In genomic region chr11:69935941-69936505, GRCh38 we compare ENCODE assay signal across 18 cellular contexts.
DNase-seq lines count a peak whose midpoint lies in the region; ATAC-seq and TF ChIP-seq lines count a peak whose summit lies in the region.
"Had no signal": no experiment of that assay in that cellular context is flagged by ENCODE, and none has a peak within 500 bp of the region (broad histone marks: within the 10 kb centered on the region; RNA-seq: fewer than 3 reads in every experiment).

No MANE protein-coding gene starts in this region.

- peaks cover 14% of the 10 kb centered on the region; the same call in 1 of the 2 replicates for H3F3A ChIP-seq in PC-9 (ENCODE audit: insufficient read depth, low read depth)

- ATAC-seq in activated naive CD8-positive, alpha-beta T cell treated with anti-CD3 and anti-CD28 coated beads, Interleukin-2, amount 50 U/mL, for 24 hours = no peak
- no peak for ATAC-seq in WTC11
- ATAC-seq: CD8-positive, alpha-beta T cell had no signal

- TF ChIP-seq CTCF in PC-9 (conservative IDR thresholded peaks at IDR 0.05) = no peak
- no peak for TF ChIP-seq CTCF in WTC11 (IDR thresholded peaks at IDR 0.05)

- peak overlapping the region; percentile 39 for H3K27ac Mint-ChIP-seq in activated naive CD8-positive, alpha-beta T cell treated with anti-CD3 and anti-CD28 coated beads for 36 hours
- H3K27ac Mint-ChIP-seq in activated naive CD8-positive, alpha-beta T cell treated with anti-CD3 and anti-CD28 coated beads, Interleukin-2, amount 50 U/mL, for 24 hours = no peak overlapping the region
- H3K27ac Mint-ChIP-seq in WTC11 = no peak overlapping the region
- H3K27ac Mint-ChIP-seq: B cell; CD4-positive, alpha-beta T cell; CD8-positive, alpha-beta T cell had no signal

- H3K4me3 ChIP-seq in PC-9 = no peak overlapping the region
- H3K4me3 ChIP-seq: A549; BLaER1 treated with 17β-estradiol and CSF1 and Interleukin-3, amounts not matched to agents 10 nM and 100 nM had no signal

- peaks cover 20% of the 10 kb centered on the region for H3K27me3 Mint-ChIP-seq in activated naive CD8-positive, alpha-beta T cell treated with anti-CD3 and anti-CD28 coated beads for 36 hours
- H3K27me3 Mint-ChIP-seq in activated naive CD8-positive, alpha-beta T cell treated with anti-CD3 and anti-CD28 coated beads, Interleukin-2, amount 50 U/mL, for 24 hours = peaks cover 5% of the 10 kb centered on the region
- H3K27me3 Mint-ChIP-seq in WTC11 (ENCODE audit: low read depth) = peaks cover 18% of the 10 kb centered on the region

- CTCF ChIA-PET in PC-9 (lab: Charles Lee) = no interaction called here
- CTCF ChIA-PET in WTC11 (lab: Charles Lee) = no interaction called here

- no peak overlapping the region for H3K4me3 Mint-ChIP-seq in activated naive CD8-positive, alpha-beta T cell treated with anti-CD3 and anti-CD28 coated beads for 36 hours
- H3K4me3 Mint-ChIP-seq in activated naive CD8-positive, alpha-beta T cell treated with anti-CD3 and anti-CD28 coated beads, Interleukin-2, amount 50 U/mL, for 24 hours = no peak overlapping the region
- H3K4me3 Mint-ChIP-seq in WTC11 = no peak overlapping the region
- H3K4me3 Mint-ChIP-seq: B cell; CD4-positive, alpha-beta T cell; CD8-positive, alpha-beta T cell had no signal

- H3K79me2 ChIP-seq in PC-9 (ENCODE audit: low read depth) = no peaks in the 10 kb centered on the region

- no peaks in the 10 kb centered on the region for H3K4me1 Mint-ChIP-seq in activated naive CD8-positive, alpha-beta T cell treated with anti-CD3 and anti-CD28 coated beads for 36 hours
- no peaks in the 10 kb centered on the region for H3K4me1 Mint-ChIP-seq in activated naive CD8-positive, alpha-beta T cell treated with anti-CD3 and anti-CD28 coated beads, Interleukin-2, amount 50 U/mL, for 24 hours
- peaks cover 27% of the 10 kb centered on the region for H3K4me1 Mint-ChIP-seq in WTC11
- H3K4me1 Mint-ChIP-seq: B cell had no signal

- H3K9me2 ChIP-seq in PC-9 (ENCODE audit: insufficient read depth) = no peaks in the 10 kb centered on the region

- H3K27ac ChIP-seq in PC-9 = peak overlapping the region; percentile 38
- H3K27ac ChIP-seq: 22Rv1; A549; BLaER1 treated with 17β-estradiol and CSF1 and Interleukin-3, amounts not matched to agents 10 nM and 100 nM; C4-2B had no signal

- H2AFZ ChIP-seq in PC-9 = no peak overlapping the region

- H4K20me1 ChIP-seq in PC-9 (ENCODE audit: insufficient read depth) = no peaks in the 10 kb centered on the region
- H4K20me1 ChIP-seq: BLaER1 treated with 17β-estradiol and CSF1 and Interleukin-3, amounts not matched to agents 10 nM and 100 nM had no signal

- peaks cover 7% of the 10 kb centered on the region for H3K9me3 ChIP-seq in PC-9 (ENCODE audit: insufficient read depth, low read depth)
- H3K9me3 ChIP-seq: A549; BLaER1 treated with 17β-estradiol and CSF1 and Interleukin-3, amounts not matched to agents 10 nM and 100 nM; Caco-2 had no signal

- H3K4me1 ChIP-seq in PC-9 (replicated peaks; ENCODE audit: insufficient read depth) = peaks cover 26% of the 10 kb centered on the region

- no peak for DNase-seq in activated naive CD8-positive, alpha-beta T cell treated with anti-CD3 and anti-CD28 coated beads for 36 hours
- DNase-seq in activated naive CD8-positive, alpha-beta T cell treated with anti-CD3 and anti-CD28 coated beads, Interleukin-2, amount 50 U/mL, for 24 hours = no peak
- DNase-seq in PC-9 = no peak
- no peak for DNase-seq in WTC11 (ENCODE audit: low spot score)
- DNase-seq in SK-N-DZ (ENCODE audit: low spot score) = no peak
- DNase-seq in cardiac septum (ENCODE audit: low spot score) = no peak
- DNase-seq in MV-4-11 (lab: John Stamatoyannopoulos, UW) = no peak
- DNase-seq: Calu3; CD4-positive, alpha-beta T cell; CD8-positive, alpha-beta T cell; DMS79 treated with DMSO at 0.1 percent for 48 hours; GF-D8 had no signal

- no peaks in the 10 kb centered on the region for H3K36me3 Mint-ChIP-seq in activated naive CD8-positive, alpha-beta T cell treated with anti-CD3 and anti-CD28 coated beads for 36 hours
- no peaks in the 10 kb centered on the region for H3K36me3 Mint-ChIP-seq in activated naive CD8-positive, alpha-beta T cell treated with anti-CD3 and anti-CD28 coated beads, Interleukin-2, amount 50 U/mL, for 24 hours (ENCODE audit: low read depth)
- no peaks in the 10 kb centered on the region for H3K36me3 Mint-ChIP-seq in WTC11
- H3K36me3 Mint-ChIP-seq: CD8-positive, alpha-beta T cell had no signal

- H3K4me2 ChIP-seq in PC-9 = no peak overlapping the region
- H3K4me2 ChIP-seq: A549; BLaER1 treated with 17β-estradiol and CSF1 and Interleukin-3, amounts not matched to agents 10 nM and 100 nM had no signal

- no peaks in the 10 kb centered on the region for H3K36me3 ChIP-seq in PC-9 (ENCODE audit: low read depth)
- H3K36me3 ChIP-seq: BLaER1 treated with 17β-estradiol and CSF1 and Interleukin-3, amounts not matched to agents 10 nM and 100 nM had no signal

- peaks cover 2% of the 10 kb centered on the region for H3K9me3 Mint-ChIP-seq in activated naive CD8-positive, alpha-beta T cell treated with anti-CD3 and anti-CD28 coated beads for 36 hours
- H3K9me3 Mint-ChIP-seq in activated naive CD8-positive, alpha-beta T cell treated with anti-CD3 and anti-CD28 coated beads, Interleukin-2, amount 50 U/mL, for 24 hours = peaks cover 4% of the 10 kb centered on the region
- peaks cover 5% of the 10 kb centered on the region for H3K9me3 Mint-ChIP-seq in WTC11

- POLR2A ChIA-PET in PC-9 (lab: Charles Lee; ENCODE audit: unreplicated experiment) = no interaction called here
- POLR2A ChIA-PET in WTC11 (lab: Charles Lee) = no interaction called here

- intact Hi-C loops in PC-9 (cut with micrococcal nuclease; ENCODE audit: unreplicated experiment) = no loop called here
- intact Hi-C loops in cardiac septum (cut with DNase I) = no loop called here

- BruUV-seq in PC-9 (replicated peaks; lab: Mats Ljungman, UMichigan) = no TSS peak

- H3K27me3 ChIP-seq in PC-9 (ENCODE audit: insufficient read depth, low read depth) = no peaks in the 10 kb centered on the region
- H3K27me3 ChIP-seq: BLaER1 treated with 17β-estradiol and CSF1 and Interleukin-3, amounts not matched to agents 10 nM and 100 nM had no signal

TF ChIP-seq in WTC11, 78 proteins besides CTCF, POLR2A, EP300 and RAD21:
- TF ChIP-seq ZNF512 (CRISPR knock-in tag; IDR thresholded peaks at IDR 0.05; ENCODE audit: borderline replicate concordance) = peak; percentile 18; the same call in 1 of the 2 replicates
- TF ChIP-seq ZSCAN18 (CRISPR knock-in tag; IDR thresholded peaks at IDR 0.05) = no peak
